In genomic region chr4:16142598-16143295, GRCh38 we compare ENCODE assay signal across 28 cellular contexts. TPM values are rescaled to one million over a fixed set of nuclear protein-coding genes. Genes with fewer than 3 reads are reported as not detected.
"Had no signal": no experiment of that assay in that cellular context is flagged by ENCODE, and none has a peak within 500 bp of the region (broad histone marks: within the 10 kb centered on the region; RNA-seq: fewer than 3 reads in every experiment).

No MANE protein-coding gene starts in this region.

- H3K4me3 ChIP-seq: K562, SJSA1 had no signal

- H3K27me3 ChIP-seq: brain microvascular endothelial cell, SJSA1 had no signal

- H3K9me3 ChIP-seq: SJSA1, SK-N-SH had no signal

- ATAC-seq: activated CD4-positive, alpha-beta T cell treated with anti-CD3 and anti-CD28 coated beads for 36 hours; activated CD4-positive, CD25-positive, alpha-beta regulatory T cell treated with anti-CD3 and anti-CD28 coated beads, Interleukin-2, amount 50 U/mL, for 24 hours; activated CD8-positive, alpha-beta T cell treated with anti-CD3 and anti-CD28 coated beads, Interleukin-2, amount 10 ng/mL, durations not matched to agents 7 days and 5 days; K562; Panc1 had no signal

- DNase-seq: activated CD4-positive, alpha-beta T cell treated with anti-CD3 and anti-CD28 coated beads for 36 hours; activated CD4-positive, alpha-beta T cell treated with anti-CD3 and anti-CD28 coated beads, Interleukin-2, amount 10 ng/mL, durations not matched to agents 7 days and 5 days; activated CD4-positive, alpha-beta T cell treated with anti-CD3 and anti-CD28 coated beads, Interleukin-2, amount 50 U/mL, for 48 hours; activated CD8-positive, alpha-beta T cell treated with anti-CD3 and anti-CD28 coated beads, Interleukin-2, amount 10 ng/mL, durations not matched to agents 7 days and 5 days; activated effector memory CD4-positive, alpha-beta T cell treated with Interleukin-2 at 50 U/mL for 16 hours; activated naive CD4-positive, alpha-beta T cell treated with anti-CD3 and anti-CD28 coated beads, Interleukin-2, amount 10 ng/mL, durations not matched to agents 7 days and 5 days; activated naive CD8-positive, alpha-beta T cell treated with anti-CD3 and anti-CD28 coated beads for 36 hours; activated T-cell treated with anti-CD3 and anti-CD28 coated beads, Interleukin-2, amount 50 U/mL, for 48 hours; amniotic stem cell; aorta; brain microvascular endothelial cell; NCI-H1105; NCI-H1417 treated with DMSO at 0.1 percent for 48 hours; NCI-H1694; NCI-H1930; NCI-H2081 treated with DMSO at 0.1 percent for 48 hours; NCI-H226; NCI-H446 treated with DMSO at 0.1 percent for 48 hours; NCI-H524; NCI-H69; RPMI8226; SHP77 treated with DMSO at 0.1 percent for 48 hours; SK-N-SH had no signal

- H3K36me3 ChIP-seq: brain microvascular endothelial cell, SJSA1 had no signal

- H3K9ac ChIP-seq: SK-N-SH had no signal

- H3K27ac ChIP-seq: brain microvascular endothelial cell, SJSA1 had no signal

RNA-seq across cellular contexts. Expression of gene PROM1, which starts 58.9 kb away (rescaled TPM):
- total RNA-seq: activated CD4-positive, alpha-beta T cell treated with anti-CD3 and anti-CD28 coated beads, Interleukin-2, amount 10 ng/mL, durations not matched to agents 7 days and 5 days; activated CD8-positive, alpha-beta T cell treated with anti-CD3 and anti-CD28 coated beads, Interleukin-2, amount 10 ng/mL, durations not matched to agents 7 days and 5 days; K562; MCF 10A; SJSA1 had no signal
